In the genomic region with DNA sequence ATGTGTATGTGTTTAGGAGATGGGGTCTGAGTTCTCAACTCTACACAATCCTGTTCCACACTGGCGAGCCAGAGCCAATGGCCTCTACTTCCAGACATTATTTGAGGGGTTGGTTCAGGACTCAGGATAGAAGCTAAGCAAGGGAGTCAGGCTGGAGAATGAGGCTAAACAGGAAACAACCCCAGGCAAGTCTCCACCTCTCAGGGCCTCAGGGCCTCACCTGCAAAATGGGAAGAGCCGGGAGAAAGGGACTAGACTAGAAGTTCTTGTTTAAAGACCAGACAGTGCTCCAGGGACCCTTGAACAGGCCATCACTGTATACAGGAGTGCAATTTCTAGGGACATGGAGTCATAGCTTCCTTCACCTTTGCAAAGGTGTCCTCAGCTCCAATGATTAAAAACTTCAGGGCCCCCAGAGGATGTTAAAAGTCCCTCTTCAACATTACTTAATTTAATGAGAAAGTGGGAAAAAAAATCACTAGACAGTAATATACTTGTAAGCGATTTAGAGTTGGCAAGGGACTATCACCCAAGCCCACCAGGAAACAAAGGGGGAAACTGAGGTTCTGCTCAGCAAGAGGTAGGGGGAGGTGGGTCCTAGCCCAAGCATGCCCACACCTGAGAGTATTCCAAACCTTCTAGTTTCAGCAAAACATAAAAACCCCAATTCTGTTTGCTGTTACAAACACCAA, we compare ENCODE assay signal across 8 cellular contexts. TPM values are rescaled to one million over a fixed set of nuclear protein-coding genes. Genes with fewer than 3 reads are reported as not detected.
A peak's percentile ranks its signal among the peaks of the same experiment; 100 is the strongest.
DNase-seq lines count a peak whose midpoint lies in the region; ATAC-seq and TF ChIP-seq lines count a peak whose summit lies in the region.

No MANE protein-coding gene starts in this region.

- CTCF ChIA-PET in mammary epithelial cell (lab: Charles Lee; ENCODE audit: low non-redundant PET), result no interaction called here

- H3K27me3 ChIP-seq in mammary epithelial cell (ENCODE audit: insufficient read depth, low read length) (no peaks in the 10 kb centered on the region), testis (no peaks in the 10 kb centered on the region)

- no peak for TF ChIP-seq CTCF in mammary epithelial cell (conservative IDR thresholded peaks at IDR 0.05 in 1 of 2, IDR thresholded peaks at IDR 0.05 in 1 of 2; ENCODE audit: extremely low read depth in 1 of 2, insufficient read depth in 1 of 2, low read depth in 1 of 2, low read length in 2 of 2)
- no peak for TF ChIP-seq CTCF in testis (IDR thresholded peaks at IDR 0.05)

- H3K4me1 ChIP-seq in mammary epithelial cell (ENCODE audit: insufficient read depth, low read length) (peaks cover 50% of the 10 kb centered on the region), mesodermal cell (ENCODE audit: control insufficient read depth, insufficient read depth, low read length, poor library complexity, severe bottlenecking) (peaks cover 66% of the 10 kb centered on the region), testis (peaks cover 60% of the 10 kb centered on the region)

- intact Hi-C loops in mammary epithelial cell (cut with micrococcal nuclease), result loop anchor here (1.0 to 5.0 kb wide), 4 partner anchors 8 to 148 kb away; no protein-coding TSS in a partner anchor
- intact Hi-C loops in testis (cut with DNase I; ENCODE audit: low total_unique reads), result loop anchor here (5.0 kb wide), 2 partner anchors 37 to 43 kb away; partner anchors contain the start of gene ZMYND8

- H3K9me3 ChIP-seq in mammary epithelial cell (replicated peaks; ENCODE audit: insufficient read depth, low read length), result peaks cover 2% of the 10 kb centered on the region
- H3K9me3 ChIP-seq in mesodermal cell (ENCODE audit: control insufficient read depth, low read length), result no peaks in the 10 kb centered on the region
- H3K9me3 ChIP-seq in testis, result no peaks in the 10 kb centered on the region

- no peak for ATAC-seq in HG02798 (IDR thresholded peaks at IDR 0.05; ENCODE audit: poor library complexity, unreplicated experiment)

- in situ Hi-C loops in mammary epithelial cell (cut with MboI; ENCODE audit: low sequenced_read_pairs in 2 of 2), result no loop called here

- BruUV-seq in mammary epithelial cell (replicated peaks; lab: Mats Ljungman, UMichigan), result no TSS peak

- H2AFZ ChIP-seq in mammary epithelial cell (ENCODE audit: low read depth, low read length), result no peak overlapping the region

- peaks cover 39% of the 10 kb centered on the region for H3K4me1 Mint-ChIP-seq in T-helper 2 cell treated with Interferon-gamma antibody and Interleukin-4, amounts not matched to agents 5 μg/mL and 100 μg/mL, for 36 hours (ENCODE audit: low read depth)

- H3K79me2 ChIP-seq in mammary epithelial cell (ENCODE audit: insufficient read depth, low read length), result peaks cover 66% of the 10 kb centered on the region

- H3K4me3 ChIP-seq in mammary epithelial cell (replicated peaks in 1 of 3; ENCODE audit: insufficient read depth in 1 of 3, low read depth in 2 of 3, low read length in 3 of 3) (no peak overlapping the region), mesodermal cell (ENCODE audit: extremely low read depth, insufficient read depth, low read length, poor library complexity, severe bottlenecking) (no peak overlapping the region), testis (no peak overlapping the region)

- DNase-seq in T-helper 2 cell treated with Interferon-gamma antibody and Interleukin-4, amounts not matched to agents 5 μg/mL and 100 μg/mL, for 36 hours (ENCODE audit: low spot score), result no peak
- no peak for DNase-seq in T-helper 2 cell
- DNase-seq in mammary epithelial cell, result no peak
- no peak for DNase-seq in testis
- no peak for DNase-seq in UCSD-AML1 (lab: John Stamatoyannopoulos, UW; ENCODE audit: unreplicated experiment)
- DNase-seq in AG08396 (ENCODE audit: low spot score), result no peak

- H3K4me2 ChIP-seq in mammary epithelial cell (ENCODE audit: insufficient read depth, low read depth, low read length), result no peak overlapping the region

- dilution Hi-C loops in mammary epithelial cell (cut with HindIII; ENCODE audit: low sequenced_read_pairs), result loop anchor here (5.0 kb wide), 1 partner anchor 43 kb away; the partner anchor contains the start of gene ZMYND8

- no peak for TF ChIP-seq POLR2A in testis (IDR thresholded peaks at IDR 0.05)

- H3K27ac Mint-ChIP-seq in T-helper 2 cell treated with Interferon-gamma antibody and Interleukin-4, amounts not matched to agents 5 μg/mL and 100 μg/mL, for 36 hours, result peak overlapping the region; percentile 67

- peaks cover 22% of the 10 kb centered on the region for H3K36me3 Mint-ChIP-seq in T-helper 2 cell treated with Interferon-gamma antibody and Interleukin-4, amounts not matched to agents 5 μg/mL and 100 μg/mL, for 36 hours (ENCODE audit: low read depth)

- no peaks in the 10 kb centered on the region for H3K27me3 Mint-ChIP-seq in T-helper 2 cell treated with Interferon-gamma antibody and Interleukin-4, amounts not matched to agents 5 μg/mL and 100 μg/mL, for 36 hours (ENCODE audit: low read depth)

- H4K20me1 ChIP-seq in mammary epithelial cell (ENCODE audit: insufficient read depth, low read length), result no peaks in the 10 kb centered on the region

- H3K36me3 ChIP-seq in mammary epithelial cell (ENCODE audit: insufficient read depth, low read length) (peaks cover 9% of the 10 kb centered on the region), mesodermal cell (ENCODE audit: control insufficient read depth, insufficient read depth, low read length) (peaks cover 64% of the 10 kb centered on the region), testis (ENCODE audit: low read depth, missing control alignments) (no peaks in the 10 kb centered on the region)

- 93% methylated on average over 3 of the region's 3 CpGs for WGBS in mammary epithelial cell (ENCODE audit: low coverage, missing lambda C conversion rate)
- 100% methylated on average over 1 of the region's 3 CpGs for WGBS in mesodermal cell (ENCODE audit: insufficient coverage in 2 of 2), 2 experiments
- 91 to 93% methylated on average over 3 of the region's 3 CpGs for whole genome bisulfite sequencing in testis, 2 donors

- peak overlapping the region; percentile 95 for H3K27ac ChIP-seq in mammary epithelial cell (ENCODE audit: insufficient read depth, low read depth, low read length)
- peak overlapping the region; percentile 98 for H3K27ac ChIP-seq in mesodermal cell (ENCODE audit: low read depth, low read length, severe bottlenecking)
- H3K27ac ChIP-seq in testis, result peak overlapping the region; percentile 91 to 94

- no peaks in the 10 kb centered on the region for H3K9me3 Mint-ChIP-seq in T-helper 2 cell treated with Interferon-gamma antibody and Interleukin-4, amounts not matched to agents 5 μg/mL and 100 μg/mL, for 36 hours

- H3K9ac ChIP-seq in mammary epithelial cell (ENCODE audit: insufficient read depth, low read length), result peak overlapping the region; percentile 51

- no peak overlapping the region for H3K4me3 Mint-ChIP-seq in T-helper 2 cell treated with Interferon-gamma antibody and Interleukin-4, amounts not matched to agents 5 μg/mL and 100 μg/mL, for 36 hours

RNA-seq across cellular contexts. Expression of gene ZMYND8, which starts 41.7 kb away (rescaled TPM):
- total RNA-seq in mammary epithelial cell (10 to 100 TPM; 18.7 to 59.6 TPM), testis (100 to 1,000 TPM in 1 of 2 donors, 10 to 100 TPM in 1; 87.2 to 102 TPM)
- polyA plus RNA-seq in mammary epithelial cell (26.0 TPM), testis (ENCODE audit: insufficient read depth, low read depth, low replicate concordance) (30.4 TPM)
- 45.8 TPM for polyA minus RNA-seq in mammary epithelial cell
- 58.2 TPM for polyA plus RNA-seq in mesodermal cell (2013, experiment 1 of 2)
- 55.0 TPM for polyA plus RNA-seq in mesodermal cell (2013, experiment 2 of 2)
